8 cellular contexts compared by ENCODE assay signal in genomic region chr3:40452876-40453730, GRCh38. TPM values are rescaled to one million over a fixed set of nuclear protein-coding genes. Genes with fewer than 3 reads are reported as not detected.
A peak's percentile ranks its signal among the peaks of the same experiment; 100 is the strongest.
DNase-seq lines count a peak whose midpoint lies in the region; FAIRE-seq and TF ChIP-seq lines count a peak whose summit lies in the region.

No MANE protein-coding gene starts in this region.

- H3K27me3 Mint-ChIP-seq in activated naive CD4-positive, alpha-beta T cell treated with anti-CD3 and anti-CD28 coated beads for 36 hours (ENCODE audit: low read depth): no peaks in the 10 kb centered on the region

- H3K27ac ChIP-seq in SJSA1: peak overlapping the region; percentile 79

- CTCF ChIA-PET in activated naive CD4-positive, alpha-beta T cell treated with anti-CD3 and anti-CD28 coated beads for 36 hours (lab: Charles Lee): interaction anchor here (0.8 to 2.0 kb wide), 5 partner anchors 52 to 261 kb away, joined by 3 to 5 read pairs (median 3); partner anchors contain the start of genes EIF1B and ZNF620

- no peaks in the 10 kb centered on the region for H3K9me3 Mint-ChIP-seq in activated naive CD4-positive, alpha-beta T cell treated with anti-CD3 and anti-CD28 coated beads for 36 hours

- intact Hi-C loops in activated naive CD4-positive, alpha-beta T cell treated with anti-CD3 and anti-CD28 coated beads for 36 hours (cut with micrococcal nuclease): loop anchor here (1.0 to 10.0 kb wide), 10 partner anchors 24 to 1509 kb away; partner anchors contain the start of genes CTNNB1, EIF1B, RPSA and ULK4

- H3K4me1 ChIP-seq in SJSA1 (replicated peaks): peaks cover 15% of the 10 kb centered on the region
- H3K4me1 ChIP-seq in neuron (ENCODE audit: insufficient read depth, low read length): peaks cover 16% of the 10 kb centered on the region

- peak overlapping the region; percentile 92 for H3K27ac Mint-ChIP-seq in activated naive CD4-positive, alpha-beta T cell treated with anti-CD3 and anti-CD28 coated beads for 36 hours

- H3K27me3 ChIP-seq in SJSA1 (replicated peaks) (no peaks in the 10 kb centered on the region), neuron (ENCODE audit: insufficient read depth, low read length) (no peaks in the 10 kb centered on the region)

- peaks cover 26% of the 10 kb centered on the region for H3K4me1 Mint-ChIP-seq in activated naive CD4-positive, alpha-beta T cell treated with anti-CD3 and anti-CD28 coated beads for 36 hours (ENCODE audit: low read depth)

- H3K4me3 ChIP-seq in HFF-Myc (replicated peaks; ENCODE audit: low read depth, low read length): peak overlapping the region; percentile 67
- peak overlapping the region; percentile 52 for H3K4me3 ChIP-seq in SJSA1
- H3K4me3 ChIP-seq in neuron (ENCODE audit: low read length): peak overlapping the region; percentile 74

- H3K36me3 ChIP-seq in SJSA1 (peaks cover 12% of the 10 kb centered on the region), neuron (ENCODE audit: insufficient read depth, low read length) (peaks cover 1% of the 10 kb centered on the region)

- TF ChIP-seq CTCF in HFF-Myc (IDR thresholded peaks at IDR 0.05; ENCODE audit: low read depth, low read length, missing control alignments): no peak

- DNase-seq in GM04503 (ENCODE audit: low read depth) (peak; percentile 95), HFF-Myc (ENCODE audit: extremely low read depth, low read depth) (peak; percentile 98), MV-4-11 (lab: John Stamatoyannopoulos, UW) (peak; percentile 99), SJSA1 (ENCODE audit: low read depth in 1 of 2, low spot score in 2 of 2) (peak; percentile 96 to 97), frontal cortex (ENCODE audit: low spot score in 2 of 2) (peak; percentile 83 to 91), stromal cell of bone marrow (ENCODE audit: low read depth) (peak; percentile 98)
- DNase-seq in activated naive CD4-positive, alpha-beta T cell treated with anti-CD3 and anti-CD28 coated beads for 36 hours: peak; percentile 98

- FAIRE-seq in frontal cortex (lab: Jason Lieb, UNC): no peak

- peaks cover 14% of the 10 kb centered on the region for H3K36me3 Mint-ChIP-seq in activated naive CD4-positive, alpha-beta T cell treated with anti-CD3 and anti-CD28 coated beads for 36 hours (ENCODE audit: low read depth)

- H2AFZ ChIP-seq in neuron (ENCODE audit: low read depth, low read length): peak overlapping the region; percentile 85

- H3K4me3 Mint-ChIP-seq in activated naive CD4-positive, alpha-beta T cell treated with anti-CD3 and anti-CD28 coated beads for 36 hours: peak overlapping the region; percentile 93

- H3K9me3 ChIP-seq in SJSA1 (replicated peaks) (no peaks in the 10 kb centered on the region), neuron (ENCODE audit: low read length) (no peaks in the 10 kb centered on the region)

RNA-seq across cellular contexts. Expression of gene RPL14, which starts 4.0 kb away (rescaled TPM):
- 303 and 410 TPM in 2 replicates for total RNA-seq in SJSA1 (2014; rRNA removed; shearing (Covaris generic))
- 1,000 to 10,000 TPM; 3,841 to 3,850 TPM for total RNA-seq in activated naive CD4-positive, alpha-beta T cell treated with anti-CD3 and anti-CD28 coated beads for 36 hours
- 163 TPM for total RNA-seq in frontal cortex

RNA-seq across cellular contexts. Expression of gene ZNF619, which starts 23.8 kb away (rescaled TPM):
- total RNA-seq in SJSA1 (2014; rRNA removed; shearing (Covaris generic)): 2.7 and 4.7 TPM in 2 replicates
- 1 to 10 TPM; 4.2 to 4.7 TPM for total RNA-seq in activated naive CD4-positive, alpha-beta T cell treated with anti-CD3 and anti-CD28 coated beads for 36 hours
- total RNA-seq in frontal cortex: 4.5 TPM

RNA-seq across cellular contexts. Expression of gene ZNF620, which starts 52.7 kb away (rescaled TPM):
- 0.69 and 2.4 TPM in 2 replicates for total RNA-seq in SJSA1 (2014; rRNA removed; shearing (Covaris generic))
- total RNA-seq in activated naive CD4-positive, alpha-beta T cell treated with anti-CD3 and anti-CD28 coated beads for 36 hours: 1 to 10 TPM; 2.3 TPM
- 13.9 TPM for total RNA-seq in frontal cortex

Comparison
In these comparisons a context has a peak if more than half of its experiments do, and no peak if none do; other contexts are left out.
1. Peak in every context shown above with its lines: DNase-seq, H3K4me3 ChIP-seq and H3K27ac ChIP-seq.